Comparison of ENCODE assay signal across 2 cellular contexts in the genomic region with DNA sequence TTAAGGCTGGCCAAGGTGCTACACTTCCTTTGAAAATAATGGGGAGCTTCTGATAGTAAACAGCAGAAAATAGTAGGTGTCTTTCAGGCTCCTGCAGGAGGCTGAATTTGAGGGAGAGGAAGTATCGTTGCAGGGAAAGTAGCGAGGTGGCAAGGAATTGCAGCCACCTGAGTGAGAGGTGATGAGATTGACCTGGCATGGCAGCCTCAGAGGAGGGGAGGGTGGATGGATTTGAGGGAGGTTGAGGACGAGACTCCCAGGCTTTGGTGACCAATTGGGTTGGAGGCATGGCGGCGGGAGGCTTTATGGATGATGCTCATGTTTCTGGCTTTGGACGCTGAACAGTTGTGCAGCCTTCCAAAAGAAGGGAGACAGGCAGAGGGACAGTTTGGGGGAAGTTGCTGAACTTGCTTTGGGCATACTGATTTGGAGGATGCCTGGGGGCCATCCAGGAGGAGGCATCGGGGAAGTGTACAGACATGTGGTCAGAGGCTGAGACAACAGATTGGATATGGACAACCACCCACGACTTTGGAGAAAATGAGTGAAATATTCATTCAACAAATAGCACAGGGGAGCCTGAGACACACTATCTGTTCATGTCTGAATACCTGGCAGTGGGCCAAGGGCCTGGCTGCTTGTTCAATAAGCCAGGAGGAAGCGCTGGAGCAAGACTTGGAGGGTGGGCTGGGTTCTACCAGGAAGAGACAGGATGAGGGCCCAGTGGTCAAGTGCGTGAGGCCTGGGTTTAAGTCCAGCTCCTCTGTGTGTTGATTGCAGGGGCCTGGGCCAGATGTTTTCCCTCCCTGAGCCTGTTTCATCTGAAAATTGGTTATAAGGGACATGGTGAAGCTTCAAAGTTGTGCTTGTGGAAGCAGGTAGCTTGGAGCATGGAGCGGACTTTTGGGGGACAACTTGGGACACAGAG.
A peak's percentile ranks its signal among the peaks of the same experiment; 100 is the strongest.
TF ChIP-seq lines count a peak whose summit lies in the region.

No MANE protein-coding gene starts in this region.

TF ChIP-seq in K562, 482 proteins besides CTCF, POLR2A, EP300 and RAD21 (continued from another document):
- TF ChIP-seq XRCC3 (IDR thresholded peaks at IDR 0.05) (no peak), KLF1 (tag; IDR thresholded peaks at IDR 0.05) (no peak), MEF2A (IDR thresholded peaks at IDR 0.05; ENCODE audit: control insufficient read depth, low read depth, low read length) (no peak), ZNF445 (CRISPR knock-in tag; IDR thresholded peaks at IDR 0.05; ENCODE audit: low read depth) (no peak), ZNF3 (CRISPR knock-in tag; IDR thresholded peaks at IDR 0.05) (peak; percentile 74; the same call in 1 of the 2 replicates), PML (IDR thresholded peaks at IDR 0.05; ENCODE audit: low read length) (no peak), SRSF9 (IDR thresholded peaks at IDR 0.05; ENCODE audit: borderline replicate concordance, low read depth, low read length) (no peak), ZNF324 (CRISPR knock-in tag; IDR thresholded peaks at IDR 0.05) (no peak), CHD1 (IDR thresholded peaks at IDR 0.05; ENCODE audit: low read length) (no peak), MAZ (CRISPR knock-in tag; conservative IDR thresholded peaks at IDR 0.05 in 1 of 2, IDR thresholded peaks at IDR 0.05 in 1 of 2) (no peak)
TF ChIP-seq in K562: peak in this region for 13.

TF ChIP-seq in HepG2, 621 proteins besides CTCF, POLR2A, EP300 and RAD21 (continued from another document and continues in another):
- TF ChIP-seq, protein P1, sequence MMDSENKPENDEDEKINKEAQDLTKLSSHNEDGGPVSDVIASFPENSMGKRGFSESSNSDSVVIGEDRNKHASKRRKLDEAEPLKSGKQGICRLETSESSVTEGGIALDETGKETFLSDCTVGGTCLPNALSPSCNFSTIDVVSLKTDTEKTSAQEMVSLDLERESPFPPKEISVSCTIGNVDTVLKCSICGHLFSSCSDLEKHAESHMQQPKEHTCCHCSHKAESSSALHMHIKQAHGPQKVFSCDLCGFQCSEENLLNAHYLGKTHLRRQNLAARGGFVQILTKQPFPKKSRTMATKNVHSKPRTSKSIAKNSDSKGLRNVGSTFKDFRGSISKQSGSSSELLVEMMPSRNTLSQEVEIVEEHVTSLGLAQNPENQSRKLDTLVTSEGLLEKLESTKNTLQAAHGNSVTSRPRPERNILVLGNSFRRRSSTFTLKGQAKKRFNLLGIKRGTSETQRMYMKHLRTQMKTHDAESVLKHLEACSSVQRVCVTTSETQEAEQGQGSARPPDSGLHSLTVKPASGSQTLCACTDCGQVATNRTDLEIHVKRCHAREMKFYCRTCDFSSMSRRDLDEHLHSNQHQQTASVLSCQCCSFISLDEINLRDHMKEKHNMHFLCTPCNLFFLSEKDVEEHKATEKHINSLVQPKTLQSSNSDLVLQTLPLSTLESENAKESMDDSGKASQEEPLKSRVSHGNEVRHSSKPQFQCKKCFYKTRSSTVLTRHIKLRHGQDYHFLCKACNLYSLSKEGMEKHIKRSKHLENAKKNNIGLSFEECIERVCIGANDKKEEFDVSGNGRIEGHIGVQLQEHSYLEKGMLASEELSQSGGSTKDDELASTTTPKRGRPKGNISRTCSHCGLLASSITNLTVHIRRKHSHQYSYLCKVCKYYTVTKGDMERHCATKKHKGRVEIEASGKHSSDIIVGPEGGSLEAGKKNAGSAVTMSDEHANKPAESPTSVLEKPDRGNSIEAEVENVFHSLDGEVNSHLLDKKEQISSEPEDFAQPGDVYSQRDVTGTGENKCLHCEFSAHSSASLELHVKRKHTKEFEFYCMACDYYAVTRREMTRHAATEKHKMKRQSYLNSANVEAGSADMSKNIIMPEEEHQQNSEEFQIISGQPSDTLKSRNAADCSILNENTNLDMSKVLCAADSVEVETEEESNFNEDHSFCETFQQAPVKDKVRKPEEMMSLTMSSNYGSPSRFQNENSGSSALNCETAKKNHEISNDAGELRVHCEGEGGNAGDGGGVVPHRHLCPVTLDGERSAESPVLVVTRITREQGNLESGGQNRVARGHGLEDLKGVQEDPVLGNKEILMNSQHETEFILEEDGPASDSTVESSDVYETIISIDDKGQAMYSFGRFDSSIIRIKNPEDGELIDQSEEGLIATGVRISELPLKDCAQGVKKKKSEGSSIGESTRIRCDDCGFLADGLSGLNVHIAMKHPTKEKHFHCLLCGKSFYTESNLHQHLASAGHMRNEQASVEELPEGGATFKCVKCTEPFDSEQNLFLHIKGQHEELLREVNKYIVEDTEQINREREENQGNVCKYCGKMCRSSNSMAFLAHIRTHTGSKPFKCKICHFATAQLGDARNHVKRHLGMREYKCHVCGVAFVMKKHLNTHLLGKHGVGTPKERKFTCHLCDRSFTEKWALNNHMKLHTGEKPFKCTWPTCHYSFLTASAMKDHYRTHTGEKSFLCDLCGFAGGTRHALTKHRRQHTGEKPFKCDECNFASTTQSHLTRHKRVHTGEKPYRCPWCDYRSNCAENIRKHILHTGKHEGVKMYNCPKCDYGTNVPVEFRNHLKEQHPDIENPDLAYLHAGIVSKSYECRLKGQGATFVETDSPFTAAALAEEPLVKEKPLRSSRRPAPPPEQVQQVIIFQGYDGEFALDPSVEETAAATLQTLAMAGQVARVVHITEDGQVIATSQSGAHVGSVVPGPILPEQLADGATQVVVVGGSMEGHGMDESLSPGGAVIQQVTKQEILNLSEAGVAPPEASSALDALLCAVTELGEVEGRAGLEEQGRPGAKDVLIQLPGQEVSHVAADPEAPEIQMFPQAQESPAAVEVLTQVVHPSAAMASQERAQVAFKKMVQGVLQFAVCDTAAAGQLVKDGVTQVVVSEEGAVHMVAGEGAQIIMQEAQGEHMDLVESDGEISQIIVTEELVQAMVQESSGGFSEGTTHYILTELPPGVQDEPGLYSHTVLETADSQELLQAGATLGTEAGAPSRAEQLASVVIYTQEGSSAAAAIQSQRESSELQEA (CRISPR knock-in tag; IDR thresholded peaks at IDR 0.05; ENCODE audit: not compliant biosample characterization): no peak
- TF ChIP-seq NFE2 (CRISPR knock-in tag; IDR thresholded peaks at IDR 0.05): no peak
- no peak for TF ChIP-seq MTA3 (CRISPR knock-in tag; IDR thresholded peaks at IDR 0.05)
- TF ChIP-seq, protein P2, sequence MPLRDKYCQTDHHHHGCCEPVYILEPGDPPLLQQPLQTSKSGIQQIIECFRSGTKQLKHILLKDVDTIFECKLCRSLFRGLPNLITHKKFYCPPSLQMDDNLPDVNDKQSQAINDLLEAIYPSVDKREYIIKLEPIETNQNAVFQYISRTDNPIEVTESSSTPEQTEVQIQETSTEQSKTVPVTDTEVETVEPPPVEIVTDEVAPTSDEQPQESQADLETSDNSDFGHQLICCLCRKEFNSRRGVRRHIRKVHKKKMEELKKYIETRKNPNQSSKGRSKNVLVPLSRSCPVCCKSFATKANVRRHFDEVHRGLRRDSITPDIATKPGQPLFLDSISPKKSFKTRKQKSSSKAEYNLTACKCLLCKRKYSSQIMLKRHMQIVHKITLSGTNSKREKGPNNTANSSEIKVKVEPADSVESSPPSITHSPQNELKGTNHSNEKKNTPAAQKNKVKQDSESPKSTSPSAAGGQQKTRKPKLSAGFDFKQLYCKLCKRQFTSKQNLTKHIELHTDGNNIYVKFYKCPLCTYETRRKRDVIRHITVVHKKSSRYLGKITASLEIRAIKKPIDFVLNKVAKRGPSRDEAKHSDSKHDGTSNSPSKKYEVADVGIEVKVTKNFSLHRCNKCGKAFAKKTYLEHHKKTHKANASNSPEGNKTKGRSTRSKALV (CRISPR knock-in tag; IDR thresholded peaks at IDR 0.05): no peak
- TF ChIP-seq, protein P3, sequence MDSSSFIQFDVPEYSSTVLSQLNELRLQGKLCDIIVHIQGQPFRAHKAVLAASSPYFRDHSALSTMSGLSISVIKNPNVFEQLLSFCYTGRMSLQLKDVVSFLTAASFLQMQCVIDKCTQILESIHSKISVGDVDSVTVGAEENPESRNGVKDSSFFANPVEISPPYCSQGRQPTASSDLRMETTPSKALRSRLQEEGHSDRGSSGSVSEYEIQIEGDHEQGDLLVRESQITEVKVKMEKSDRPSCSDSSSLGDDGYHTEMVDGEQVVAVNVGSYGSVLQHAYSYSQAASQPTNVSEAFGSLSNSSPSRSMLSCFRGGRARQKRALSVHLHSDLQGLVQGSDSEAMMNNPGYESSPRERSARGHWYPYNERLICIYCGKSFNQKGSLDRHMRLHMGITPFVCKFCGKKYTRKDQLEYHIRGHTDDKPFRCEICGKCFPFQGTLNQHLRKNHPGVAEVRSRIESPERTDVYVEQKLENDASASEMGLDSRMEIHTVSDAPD (CRISPR knock-in tag; IDR thresholded peaks at IDR 0.05): no peak
- TF ChIP-seq, protein P4, sequence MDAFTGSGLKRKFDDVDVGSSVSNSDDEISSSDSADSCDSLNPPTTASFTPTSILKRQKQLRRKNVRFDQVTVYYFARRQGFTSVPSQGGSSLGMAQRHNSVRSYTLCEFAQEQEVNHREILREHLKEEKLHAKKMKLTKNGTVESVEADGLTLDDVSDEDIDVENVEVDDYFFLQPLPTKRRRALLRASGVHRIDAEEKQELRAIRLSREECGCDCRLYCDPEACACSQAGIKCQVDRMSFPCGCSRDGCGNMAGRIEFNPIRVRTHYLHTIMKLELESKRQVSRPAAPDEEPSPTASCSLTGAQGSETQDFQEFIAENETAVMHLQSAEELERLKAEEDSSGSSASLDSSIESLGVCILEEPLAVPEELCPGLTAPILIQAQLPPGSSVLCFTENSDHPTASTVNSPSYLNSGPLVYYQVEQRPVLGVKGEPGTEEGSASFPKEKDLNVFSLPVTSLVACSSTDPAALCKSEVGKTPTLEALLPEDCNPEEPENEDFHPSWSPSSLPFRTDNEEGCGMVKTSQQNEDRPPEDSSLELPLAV (CRISPR knock-in tag; conservative IDR thresholded peaks at IDR 0.05; ENCODE audit: low read depth): no peak
- peak; percentile 55; the same call in 1 of the 2 replicates for TF ChIP-seq NR2F6 (IDR thresholded peaks at IDR 0.05)
- TF ChIP-seq NR2F6 (CRISPR knock-in tag; IDR thresholded peaks at IDR 0.05): no peak; the same call in 1 of the 2 replicates
- TF ChIP-seq, protein P5, sequence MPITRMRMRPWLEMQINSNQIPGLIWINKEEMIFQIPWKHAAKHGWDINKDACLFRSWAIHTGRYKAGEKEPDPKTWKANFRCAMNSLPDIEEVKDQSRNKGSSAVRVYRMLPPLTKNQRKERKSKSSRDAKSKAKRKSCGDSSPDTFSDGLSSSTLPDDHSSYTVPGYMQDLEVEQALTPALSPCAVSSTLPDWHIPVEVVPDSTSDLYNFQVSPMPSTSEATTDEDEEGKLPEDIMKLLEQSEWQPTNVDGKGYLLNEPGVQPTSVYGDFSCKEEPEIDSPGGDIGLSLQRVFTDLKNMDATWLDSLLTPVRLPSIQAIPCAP (CRISPR knock-in tag; IDR thresholded peaks at IDR 0.05; ENCODE audit: low read depth): no peak
- TF ChIP-seq GATAD2A (CRISPR knock-in tag; IDR thresholded peaks at IDR 0.05): peak; percentile 83
- TF ChIP-seq, protein P6, sequence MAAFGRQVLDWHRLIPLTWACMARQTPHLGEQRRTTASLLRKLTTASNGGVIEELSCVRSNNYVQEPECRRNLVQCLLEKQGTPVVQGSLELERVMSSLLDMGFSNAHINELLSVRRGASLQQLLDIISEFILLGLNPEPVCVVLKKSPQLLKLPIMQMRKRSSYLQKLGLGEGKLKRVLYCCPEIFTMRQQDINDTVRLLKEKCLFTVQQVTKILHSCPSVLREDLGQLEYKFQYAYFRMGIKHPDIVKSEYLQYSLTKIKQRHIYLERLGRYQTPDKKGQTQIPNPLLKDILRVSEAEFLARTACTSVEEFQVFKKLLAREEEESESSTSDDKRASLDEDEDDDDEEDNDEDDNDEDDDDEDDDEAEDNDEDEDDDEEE (CRISPR knock-in tag; IDR thresholded peaks at IDR 0.05): peak; percentile 80; the same call in 1 of the 2 replicates
- TF ChIP-seq ISL2 (CRISPR knock-in tag; IDR thresholded peaks at IDR 0.05): peak; percentile 9; the same call in 1 of the 2 replicates
- TF ChIP-seq, protein P7, sequence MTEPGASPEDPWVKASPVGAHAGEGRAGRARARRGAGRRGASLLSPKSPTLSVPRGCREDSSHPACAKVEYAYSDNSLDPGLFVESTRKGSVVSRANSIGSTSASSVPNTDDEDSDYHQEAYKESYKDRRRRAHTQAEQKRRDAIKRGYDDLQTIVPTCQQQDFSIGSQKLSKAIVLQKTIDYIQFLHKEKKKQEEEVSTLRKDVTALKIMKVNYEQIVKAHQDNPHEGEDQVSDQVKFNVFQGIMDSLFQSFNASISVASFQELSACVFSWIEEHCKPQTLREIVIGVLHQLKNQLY (CRISPR knock-in tag; IDR thresholded peaks at IDR 0.05): no peak
- no peak for TF ChIP-seq U2AF1 (optimal IDR thresholded peaks at IDR 0.05; ENCODE audit: low read depth, low read length)
- no peak for TF ChIP-seq GLI4 (CRISPR knock-in tag; IDR thresholded peaks at IDR 0.05; ENCODE audit: borderline replicate concordance)
- TF ChIP-seq SMAD3 (CRISPR knock-in tag; IDR thresholded peaks at IDR 0.05): 0 out of 2 replicates have a peak, but pooled peaks have one; percentile 7
- peak; percentile 48; the same call in 1 of the 2 replicates for TF ChIP-seq ZNF670 (CRISPR knock-in tag; IDR thresholded peaks at IDR 0.05; ENCODE audit: borderline replicate concordance)
- no peak for TF ChIP-seq MTF1 (CRISPR knock-in tag; IDR thresholded peaks at IDR 0.05)
- TF ChIP-seq, protein P8, sequence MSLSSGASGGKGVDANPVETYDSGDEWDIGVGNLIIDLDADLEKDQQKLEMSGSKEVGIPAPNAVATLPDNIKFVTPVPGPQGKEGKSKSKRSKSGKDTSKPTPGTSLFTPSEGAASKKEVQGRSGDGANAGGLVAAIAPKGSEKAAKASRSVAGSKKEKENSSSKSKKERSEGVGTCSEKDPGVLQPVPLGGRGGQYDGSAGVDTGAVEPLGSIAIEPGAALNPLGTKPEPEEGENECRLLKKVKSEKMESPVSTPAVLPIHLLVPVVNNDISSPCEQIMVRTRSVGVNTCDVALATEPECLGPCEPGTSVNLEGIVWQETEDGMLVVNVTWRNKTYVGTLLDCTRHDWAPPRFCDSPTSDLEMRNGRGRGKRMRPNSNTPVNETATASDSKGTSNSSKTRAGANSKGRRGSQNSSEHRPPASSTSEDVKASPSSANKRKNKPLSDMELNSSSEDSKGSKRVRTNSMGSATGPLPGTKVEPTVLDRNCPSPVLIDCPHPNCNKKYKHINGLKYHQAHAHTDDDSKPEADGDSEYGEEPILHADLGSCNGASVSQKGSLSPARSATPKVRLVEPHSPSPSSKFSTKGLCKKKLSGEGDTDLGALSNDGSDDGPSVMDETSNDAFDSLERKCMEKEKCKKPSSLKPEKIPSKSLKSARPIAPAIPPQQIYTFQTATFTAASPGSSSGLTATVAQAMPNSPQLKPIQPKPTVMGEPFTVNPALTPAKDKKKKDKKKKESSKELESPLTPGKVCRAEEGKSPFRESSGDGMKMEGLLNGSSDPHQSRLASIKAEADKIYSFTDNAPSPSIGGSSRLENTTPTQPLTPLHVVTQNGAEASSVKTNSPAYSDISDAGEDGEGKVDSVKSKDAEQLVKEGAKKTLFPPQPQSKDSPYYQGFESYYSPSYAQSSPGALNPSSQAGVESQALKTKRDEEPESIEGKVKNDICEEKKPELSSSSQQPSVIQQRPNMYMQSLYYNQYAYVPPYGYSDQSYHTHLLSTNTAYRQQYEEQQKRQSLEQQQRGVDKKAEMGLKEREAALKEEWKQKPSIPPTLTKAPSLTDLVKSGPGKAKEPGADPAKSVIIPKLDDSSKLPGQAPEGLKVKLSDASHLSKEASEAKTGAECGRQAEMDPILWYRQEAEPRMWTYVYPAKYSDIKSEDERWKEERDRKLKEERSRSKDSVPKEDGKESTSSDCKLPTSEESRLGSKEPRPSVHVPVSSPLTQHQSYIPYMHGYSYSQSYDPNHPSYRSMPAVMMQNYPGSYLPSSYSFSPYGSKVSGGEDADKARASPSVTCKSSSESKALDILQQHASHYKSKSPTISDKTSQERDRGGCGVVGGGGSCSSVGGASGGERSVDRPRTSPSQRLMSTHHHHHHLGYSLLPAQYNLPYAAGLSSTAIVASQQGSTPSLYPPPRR (CRISPR knock-in tag; IDR thresholded peaks at IDR 0.05; ENCODE audit: borderline replicate concordance): peak; percentile 44; the same call in 1 of the 2 replicates
- no peak for TF ChIP-seq ZNF337 (CRISPR knock-in tag; IDR thresholded peaks at IDR 0.05; ENCODE audit: borderline replicate concordance, low read depth)
- TF ChIP-seq PHF8 (CRISPR knock-in tag; IDR thresholded peaks at IDR 0.05): no peak; the same call in 1 of the 2 replicates
- TF ChIP-seq, protein P9, sequence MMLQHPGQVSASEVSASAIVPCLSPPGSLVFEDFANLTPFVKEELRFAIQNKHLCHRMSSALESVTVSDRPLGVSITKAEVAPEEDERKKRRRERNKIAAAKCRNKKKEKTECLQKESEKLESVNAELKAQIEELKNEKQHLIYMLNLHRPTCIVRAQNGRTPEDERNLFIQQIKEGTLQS (CRISPR knock-in tag; IDR thresholded peaks at IDR 0.05): no peak
- TF ChIP-seq ARHGAP35 (CRISPR knock-in tag; IDR thresholded peaks at IDR 0.05; ENCODE audit: borderline replicate concordance): no peak
